Comparison of ENCODE assay signal across 27 cellular contexts in genomic region chr19:16673226-16673625, GRCh38.
"Had no signal": no experiment of that assay in that cellular context is flagged by ENCODE, and none has a peak within 500 bp of the region (broad histone marks: within the 10 kb centered on the region; RNA-seq: fewer than 3 reads in every experiment).

No MANE protein-coding gene starts in this region.

- H3K4me3 ChIP-seq: breast epithelium, esophagus squamous epithelium, gastroesophageal sphincter, ovary, prostate gland, skin epidermis, tibial nerve had no signal

- DNase-seq: activated B cell treated with CpG ODN at 0.5 μM for 24 hours; activated CD4-positive, alpha-beta T cell treated with anti-CD3 and anti-CD28 coated beads for 36 hours; activated CD4-positive, alpha-beta T cell treated with anti-CD3 and anti-CD28 coated beads, Interleukin-2, amount 50 U/mL, for 4 hours; activated CD8-positive, alpha-beta memory T cell treated with anti-CD3 and anti-CD28 coated beads for 24 hours; activated CD8-positive, alpha-beta memory T cell treated with anti-CD3 and anti-CD28 coated beads, Interleukin-2, amount 50 U/mL, for 4 hours; activated naive CD4-positive, alpha-beta T cell treated with Interleukin-2 at 50 U/mL for 16 hours; activated naive CD8-positive, alpha-beta T cell treated with anti-CD3 and anti-CD28 coated beads for 36 hours; activated T-cell treated with anti-CD3 and anti-CD28 coated beads, Interleukin-2, amount 50 U/mL, for 4 hours; amniotic stem cell; esophagus squamous epithelium; head of caudate nucleus; hypothalamus; left ventricle myocardium superior; mammary epithelial cell; natural killer cell; ovary; right cardiac atrium; stimulated activated CD4-positive, alpha-beta T cell treated with anti-CD3 and anti-CD28 coated beads, Interleukin-2, amount 100 ng/mL, for 24 hours; stimulated activated naive CD8-positive, alpha-beta T cell treated with anti-CD3 and anti-CD28 coated beads, Interleukin-15, amount 100 ng/mL, for 72 hours; T1000 had no signal

- FAIRE-seq: colon had no signal

- H3K36me3 ChIP-seq: breast epithelium, esophagus squamous epithelium, ovary, prostate gland, tibial nerve had no signal

- H3K9me3 ChIP-seq: breast epithelium, esophagus squamous epithelium, gastroesophageal sphincter, ovary, prostate gland, tibial nerve had no signal

- H3K4me1 ChIP-seq: breast epithelium, esophagus squamous epithelium, prostate gland, tibial nerve had no signal

- H3K27ac ChIP-seq: breast epithelium, esophagus squamous epithelium, gastroesophageal sphincter, ovary, prostate gland, skin epidermis, tibial nerve had no signal

- H3K27me3 ChIP-seq: breast epithelium, esophagus squamous epithelium, gastroesophageal sphincter, ovary, tibial nerve had no signal

- ATAC-seq: activated CD4-positive, alpha-beta T cell treated with anti-CD3 and anti-CD28 coated beads for 36 hours; activated T-cell treated with anti-CD3 and anti-CD28 coated beads, Interleukin-2, amount 50 U/mL, for 4 hours; gastroesophageal sphincter; left ventricle myocardium superior; natural killer cell; right cardiac atrium; stimulated activated effector memory CD8-positive, alpha-beta T cell treated with anti-CD3 and anti-CD28 coated beads, Interleukin-12 subunit alpha, Interleukin-12 subunit beta, amount 100 ng/mL, for 72 hours; stimulated activated naive CD8-positive, alpha-beta T cell treated with anti-CD3 and anti-CD28 coated beads, Interleukin-15, amount 100 ng/mL, for 72 hours had no signal
